In genomic region chr1:207646891-207647290, GRCh38 we compare ENCODE assay signal across 2 cellular contexts.
TF ChIP-seq lines count a peak whose summit lies in the region.

No MANE protein-coding gene starts in this region.

TF ChIP-seq in GM23338, 12 proteins besides CTCF, POLR2A, EP300 and RAD21:
- no peak for TF ChIP-seq ETS1 (IDR thresholded peaks at IDR 0.05)
- TF ChIP-seq ZNF462 (CRISPR knock-in tag; IDR thresholded peaks at IDR 0.05): no peak
- no peak for TF ChIP-seq CREB1 (CRISPR knock-in tag; IDR thresholded peaks at IDR 0.05; ENCODE audit: low read depth)
- no peak for TF ChIP-seq ZNF114 (CRISPR knock-in tag; IDR thresholded peaks at IDR 0.05)
- TF ChIP-seq REST (IDR thresholded peaks at IDR 0.05; ENCODE audit: unreplicated experiment): no peak
- no peak for TF ChIP-seq EZH2 (IDR thresholded peaks at IDR 0.05; ENCODE audit: low read depth, unreplicated experiment)
- TF ChIP-seq EZH2phosphoT487 (IDR thresholded peaks at IDR 0.05; ENCODE audit: unreplicated experiment): no peak
- TF ChIP-seq STAT1 (IDR thresholded peaks at IDR 0.05; ENCODE audit: unreplicated experiment): no peak
- TF ChIP-seq NANOG (IDR thresholded peaks at IDR 0.05; ENCODE audit: borderline replicate concordance): no peak
- no peak for TF ChIP-seq JUNB (IDR thresholded peaks at IDR 0.05; ENCODE audit: unreplicated experiment)
- no peak for TF ChIP-seq POLR2AphosphoS5 (IDR thresholded peaks at IDR 0.05; ENCODE audit: low read depth)
- no peak for TF ChIP-seq ZNF331 (CRISPR knock-in tag; IDR thresholded peaks at IDR 0.05; ENCODE audit: low read depth)

TF ChIP-seq in H1, 55 proteins besides CTCF, POLR2A, EP300 and RAD21:
- TF ChIP-seq CEBPB (IDR thresholded peaks at IDR 0.05; ENCODE audit: low read depth, low read length): no peak
- no peak for TF ChIP-seq GABPA (IDR thresholded peaks at IDR 0.05; ENCODE audit: borderline replicate concordance, insufficient read depth, low read length)
- TF ChIP-seq BACH1 (IDR thresholded peaks at IDR 0.05; ENCODE audit: low read length): no peak
- no peak for TF ChIP-seq EZH2 (IDR thresholded peaks at IDR 0.05; ENCODE audit: low read depth, low read length, severe bottlenecking)
- no peak for TF ChIP-seq SP4 (IDR thresholded peaks at IDR 0.05; ENCODE audit: low read length)
- TF ChIP-seq KDM5A (IDR thresholded peaks at IDR 0.05; ENCODE audit: low read length): no peak
- TF ChIP-seq ATF2 (IDR thresholded peaks at IDR 0.05; ENCODE audit: low read length): no peak
- no peak for TF ChIP-seq CTBP2 (IDR thresholded peaks at IDR 0.05; ENCODE audit: borderline replicate concordance, insufficient read depth, insufficient read length, low read length)
- no peak for TF ChIP-seq CREB1 (IDR thresholded peaks at IDR 0.05)
- TF ChIP-seq RNF2 (IDR thresholded peaks at IDR 0.05; ENCODE audit: borderline replicate concordance, low read depth, low read length, missing control alignments, poor library complexity, severe bottlenecking): no peak
- TF ChIP-seq RFX5 (IDR thresholded peaks at IDR 0.05; ENCODE audit: borderline replicate concordance, low read depth, low read length): no peak
- no peak for TF ChIP-seq E2F6 (IDR thresholded peaks at IDR 0.05)
- no peak for TF ChIP-seq CHD7 (IDR thresholded peaks at IDR 0.05; ENCODE audit: insufficient replicate concordance, low read length)
- TF ChIP-seq BRCA1 (IDR thresholded peaks at IDR 0.05; ENCODE audit: low read depth, low read length): no peak
